ENCODE assay signal across 11 cellular contexts in genomic region chr21:44929799-44930542, GRCh38. TPM values are rescaled to one million over a fixed set of nuclear protein-coding genes. Genes with fewer than 3 reads are reported as not detected.
DNase-seq lines count a peak whose midpoint lies in the region; ATAC-seq, FAIRE-seq and TF ChIP-seq lines count a peak whose summit lies in the region.
"Had no signal": no experiment of that assay in that cellular context is flagged by ENCODE, and none has a peak within 500 bp of the region (broad histone marks: within the 10 kb centered on the region; RNA-seq: fewer than 3 reads in every experiment).

No MANE protein-coding gene starts in this region.

- intact Hi-C loops in CD4-positive, alpha-beta memory T cell (cut with micrococcal nuclease), result loop anchor here (1.0 kb wide), 1 partner anchor 19 kb away; no protein-coding TSS in a partner anchor

- POLR2A ChIA-PET in CD4-positive, alpha-beta memory T cell (lab: Charles Lee; ENCODE audit: partially characterized antibody), result interaction anchor here (2.0 to 13.0 kb wide), 5 partner anchors 11 to 128 kb away, joined by 7 to 756 read pairs (median 173); partner anchors contain the start of genes ITGB2, PTTG1IP and UBE2G2
- POLR2A ChIA-PET in activated CD8-positive, alpha-beta T cell treated with anti-CD3 and anti-CD28 coated beads, Interleukin-2, amount 10 ng/mL, durations not matched to agents 7 days and 5 days (lab: Charles Lee), result interaction anchor here (1.3 to 5.8 kb wide), 5 partner anchors 9 to 57 kb away, joined by 5 to 57 read pairs (median 9); partner anchors contain the start of genes ITGB2 and PTTG1IP

- no peak overlapping the region for H3K4me2 ChIP-seq in MM.1S (ENCODE audit: low read depth, low read length)

- H3K27me3 Mint-ChIP-seq in CD4-positive, alpha-beta memory T cell, result no peaks in the 10 kb centered on the region
- H3K27me3 Mint-ChIP-seq in activated CD8-positive, alpha-beta T cell treated with anti-CD3 and anti-CD28 coated beads, Interleukin-2, amount 10 ng/mL, durations not matched to agents 7 days and 5 days (ENCODE audit: low read depth), result no peaks in the 10 kb centered on the region
- peaks cover 96% of the 10 kb centered on the region for H3K27me3 Mint-ChIP-seq in nephron progenitor cell (ENCODE audit: low read depth, poor library complexity)

- no peak for TF ChIP-seq POLR2A in GM12891 (IDR thresholded peaks at IDR 0.05; ENCODE audit: low read depth, low read length)

- H3K9me2 ChIP-seq in MM.1S (replicated peaks; ENCODE audit: insufficient read depth, low read length), result no peaks in the 10 kb centered on the region

- no peak overlapping the region for H3K9ac ChIP-seq in MM.1S (ENCODE audit: low read length)
- H3K9ac ChIP-seq: neural progenitor cell had no signal

- no peaks in the 10 kb centered on the region for H3F3A ChIP-seq in MM.1S (ENCODE audit: insufficient read depth, low read length)

- DNase-seq in CD4-positive, alpha-beta memory T cell, result no peak
- DNase-seq in GM12891 (ENCODE audit: insufficient read length, low spot score) (no peak), nephron progenitor cell (no peak), MM.1S (no peak), COLO829 (ENCODE audit: low spot score) (no peak)
- no peak for DNase-seq in activated CD8-positive, alpha-beta T cell treated with anti-CD3 and anti-CD28 coated beads, Interleukin-2, amount 10 ng/mL, durations not matched to agents 7 days and 5 days
- DNase-seq: DMS 273 treated with DMSO at 0.1 percent for 48 hours, Right ventricle myocardium superior had no signal

- peaks cover 38 to 66% (median 55%) of the 10 kb centered on the region in 4 donors for H3K4me1 Mint-ChIP-seq in CD4-positive, alpha-beta memory T cell
- H3K4me1 Mint-ChIP-seq in activated CD8-positive, alpha-beta T cell treated with anti-CD3 and anti-CD28 coated beads, Interleukin-2, amount 10 ng/mL, durations not matched to agents 7 days and 5 days (ENCODE audit: low read depth), result peaks cover 68% of the 10 kb centered on the region
- peaks cover 46% of the 10 kb centered on the region for H3K4me1 Mint-ChIP-seq in nephron progenitor cell

- H4K20me1 ChIP-seq in MM.1S (ENCODE audit: insufficient read depth, low read length), result no peaks in the 10 kb centered on the region

- TF ChIP-seq CTCF in nephron progenitor cell (IDR thresholded peaks at IDR 0.05) (no peak), MM.1S (IDR thresholded peaks at IDR 0.05; ENCODE audit: low read length) (no peak)

- peak overlapping the region; percentile 84 for H3K27ac ChIP-seq in CD4-positive, alpha-beta memory T cell (ENCODE audit: low read depth, low read length)
- H3K27ac ChIP-seq in MM.1S (ENCODE audit: low read length), result no peak overlapping the region
- H3K27ac ChIP-seq: neural progenitor cell had no signal

- H3K79me2 ChIP-seq in MM.1S (ENCODE audit: low read length), result no peaks in the 10 kb centered on the region

- peak overlapping the region; percentile 85 to 93 (median 92) for H3K4me3 Mint-ChIP-seq in CD4-positive, alpha-beta memory T cell
- H3K4me3 Mint-ChIP-seq in activated CD8-positive, alpha-beta T cell treated with anti-CD3 and anti-CD28 coated beads, Interleukin-2, amount 10 ng/mL, durations not matched to agents 7 days and 5 days, result peak overlapping the region; percentile 78
- peak overlapping the region; percentile 32 for H3K4me3 Mint-ChIP-seq in nephron progenitor cell

- no peak for ATAC-seq in activated CD8-positive, alpha-beta T cell treated with anti-CD3 and anti-CD28 coated beads, Interleukin-2, amount 10 ng/mL, durations not matched to agents 7 days and 5 days
- ATAC-seq in HG03432 (IDR thresholded peaks at IDR 0.05; ENCODE audit: unreplicated experiment), result no peak

- H3K4me3 ChIP-seq in CD4-positive, alpha-beta memory T cell (ENCODE audit: low read length in 2 of 2), result peak overlapping the region in 1 of 2 donors; percentile 57
- H3K4me3 ChIP-seq in MM.1S (ENCODE audit: low read length), result no peak overlapping the region
- H3K4me3 ChIP-seq: neural progenitor cell had no signal

- H3K27me3 ChIP-seq in CD4-positive, alpha-beta memory T cell (ENCODE audit: insufficient read depth, low read length), result no peaks in the 10 kb centered on the region
- H3K27me3 ChIP-seq in MM.1S (replicated peaks; ENCODE audit: insufficient read depth, low read length), result peaks cover 95% of the 10 kb centered on the region

- H3K9me3 ChIP-seq in CD4-positive, alpha-beta memory T cell (ENCODE audit: control insufficient read depth in 1 of 2, low read length in 2 of 2), result no peaks in the 10 kb centered on the region
- H3K9me3 ChIP-seq in MM.1S (replicated peaks; ENCODE audit: insufficient read depth, low read length), result no peaks in the 10 kb centered on the region

- H3K27ac Mint-ChIP-seq in CD4-positive, alpha-beta memory T cell, result peak overlapping the region; percentile 89 to 96 (median 95)
- peak overlapping the region; percentile 86 for H3K27ac Mint-ChIP-seq in activated CD8-positive, alpha-beta T cell treated with anti-CD3 and anti-CD28 coated beads, Interleukin-2, amount 10 ng/mL, durations not matched to agents 7 days and 5 days
- no peak overlapping the region for H3K27ac Mint-ChIP-seq in nephron progenitor cell
- H3K27ac Mint-ChIP-seq: neural progenitor cell had no signal

- peaks cover 69% of the 10 kb centered on the region for H3K4me1 ChIP-seq in CD4-positive, alpha-beta memory T cell (ENCODE audit: insufficient read depth, low read length)
- H3K4me1 ChIP-seq in MM.1S (ENCODE audit: low read length), result no peaks in the 10 kb centered on the region

- H3K9me3 Mint-ChIP-seq in CD4-positive, alpha-beta memory T cell, result peaks cover 0 to 3% (median 0%) of the 10 kb centered on the region in 8 donors
- H3K9me3 Mint-ChIP-seq in activated CD8-positive, alpha-beta T cell treated with anti-CD3 and anti-CD28 coated beads, Interleukin-2, amount 10 ng/mL, durations not matched to agents 7 days and 5 days (ENCODE audit: insufficient read depth), result no peaks in the 10 kb centered on the region
- H3K9me3 Mint-ChIP-seq in nephron progenitor cell, result peaks cover 4% of the 10 kb centered on the region

- FAIRE-seq in GM12891 (lab: Jason Lieb, UNC), result peak; percentile 62
- FAIRE-seq: frontal cortex had no signal

- H3K36me3 ChIP-seq in CD4-positive, alpha-beta memory T cell (ENCODE audit: insufficient read depth, low read length), result no peaks in the 10 kb centered on the region
- no peaks in the 10 kb centered on the region for H3K36me3 ChIP-seq in MM.1S (replicated peaks; ENCODE audit: insufficient read depth, low read length)
- H3K36me3 ChIP-seq: neural progenitor cell had no signal

- H3K36me3 Mint-ChIP-seq in CD4-positive, alpha-beta memory T cell, result peaks cover 0 to 20% of the 10 kb centered on the region in 2 donors
- peaks cover 7% of the 10 kb centered on the region for H3K36me3 Mint-ChIP-seq in activated CD8-positive, alpha-beta T cell treated with anti-CD3 and anti-CD28 coated beads, Interleukin-2, amount 10 ng/mL, durations not matched to agents 7 days and 5 days (ENCODE audit: low read depth)
- H3K36me3 Mint-ChIP-seq in nephron progenitor cell (ENCODE audit: low read depth), result no peaks in the 10 kb centered on the region

- H2AFZ ChIP-seq in MM.1S (ENCODE audit: low read length), result no peak overlapping the region
- H2AFZ ChIP-seq: neural progenitor cell had no signal

- CTCF ChIA-PET in CD4-positive, alpha-beta memory T cell (lab: Charles Lee; ENCODE audit: partially characterized antibody), result interaction anchor here (1.0 to 12.7 kb wide), 5 partner anchors 16 to 130 kb away, joined by 4 to 253 read pairs (median 86); partner anchors contain the start of gene UBE2G2
- CTCF ChIA-PET in activated CD8-positive, alpha-beta T cell treated with anti-CD3 and anti-CD28 coated beads, Interleukin-2, amount 10 ng/mL, durations not matched to agents 7 days and 5 days (lab: Charles Lee), result interaction anchor here (1.0 to 8.1 kb wide), 5 partner anchors 10 to 129 kb away, joined by 3 to 81 read pairs (median 43); partner anchors contain the start of genes ITGB2 and UBE2G2

TF ChIP-seq in GM12891, 5 proteins besides CTCF, POLR2A, EP300 and RAD21:
- TF ChIP-seq PAX5 (IDR thresholded peaks at IDR 0.05; ENCODE audit: insufficient read depth, low read length, severe bottlenecking), result no peak
- no peak for TF ChIP-seq SPI1 (IDR thresholded peaks at IDR 0.05; ENCODE audit: low read depth, low read length)
- TF ChIP-seq TAF1 (IDR thresholded peaks at IDR 0.05; ENCODE audit: low read depth, low read length), result no peak

RNA-seq across cellular contexts. Expression of gene ITGB2, which starts 9.3 kb away (rescaled TPM):
- total RNA-seq in CD4-positive, alpha-beta memory T cell, result 100 to 1,000 TPM; 278 to 291 TPM
- 100 to 1,000 TPM; 538 to 575 TPM for polyA plus RNA-seq in CD4-positive, alpha-beta memory T cell
- 62.1 TPM for polyA plus RNA-seq in GM12891 (2012; ENCODE audit: low read depth, missing spikeins)
- 100 to 1,000 TPM; 503 to 530 TPM for total RNA-seq in activated CD8-positive, alpha-beta T cell treated with anti-CD3 and anti-CD28 coated beads, Interleukin-2, amount 10 ng/mL, durations not matched to agents 7 days and 5 days

RNA-seq across cellular contexts. Expression of gene SLX9, which starts 9.9 kb away (rescaled TPM):
- total RNA-seq in CD4-positive, alpha-beta memory T cell, result 10 to 100 TPM; 17.7 to 21.6 TPM
- 10 to 100 TPM in 1 of 2 donors, 1 to 10 TPM in 1; 9.4 to 13.1 TPM for polyA plus RNA-seq in CD4-positive, alpha-beta memory T cell
- 28.2 TPM for polyA plus RNA-seq in GM12891 (2012; ENCODE audit: low read depth, missing spikeins)
- 10 to 100 TPM; 56.6 to 60.4 TPM for total RNA-seq in activated CD8-positive, alpha-beta T cell treated with anti-CD3 and anti-CD28 coated beads, Interleukin-2, amount 10 ng/mL, durations not matched to agents 7 days and 5 days

RNA-seq across cellular contexts. Expression of gene PTTG1IP, which starts 56.5 kb away (rescaled TPM):
- 100 to 1,000 TPM in 1 of 2 experiments, 10 to 100 TPM in 1; 98.7 to 110 TPM for total RNA-seq in CD4-positive, alpha-beta memory T cell
- polyA plus RNA-seq in CD4-positive, alpha-beta memory T cell, result 10 to 100 TPM; 84.8 to 92.4 TPM
- 26.6 TPM for polyA plus RNA-seq in GM12891 (2012; ENCODE audit: low read depth, missing spikeins)
- total RNA-seq in activated CD8-positive, alpha-beta T cell treated with anti-CD3 and anti-CD28 coated beads, Interleukin-2, amount 10 ng/mL, durations not matched to agents 7 days and 5 days, result 10 to 100 TPM; 54.9 to 55.2 TPM

Comparison
In these comparisons a context has a peak if more than half of its experiments do, and no peak if none do; other contexts are left out.
1. H3K4me3 Mint-ChIP-seq: peak in every context shown above with its lines; median percentile 92 in CD4-positive, alpha-beta memory T cell; 78 in activated CD8-positive, alpha-beta T cell treated with anti-CD3 and anti-CD28 coated beads, Interleukin-2, amount 10 ng/mL, durations not matched to agents 7 days and 5 days; 32 in nephron progenitor cell.